14 cellular contexts compared by ENCODE assay signal in genomic region chr22:42286205-42286604, GRCh38. TPM values are rescaled to one million over a fixed set of nuclear protein-coding genes. Genes with fewer than 3 reads are reported as not detected.
DNase-seq lines count a peak whose midpoint lies in the region; ATAC-seq and TF ChIP-seq lines count a peak whose summit lies in the region.
"Had no signal": no experiment of that assay in that cellular context is flagged by ENCODE, and none has a peak within 500 bp of the region (broad histone marks: within the 10 kb centered on the region; RNA-seq: fewer than 3 reads in every experiment).

No MANE protein-coding gene starts in this region.

- no peaks in the 10 kb centered on the region for H3K9me2 ChIP-seq in SU-DHL-6 (replicated peaks; ENCODE audit: insufficient read depth, low read length)

- no peaks in the 10 kb centered on the region for H3F3A ChIP-seq in SU-DHL-6 (ENCODE audit: insufficient read depth)

- TF ChIP-seq CTCF in GM12864 (IDR thresholded peaks at IDR 0.05; ENCODE audit: low read depth, low read length, missing control alignments) (no peak), SU-DHL-6 (IDR thresholded peaks at IDR 0.05; ENCODE audit: insufficient read depth, low read length, poor library complexity, severe bottlenecking) (no peak), A673 (conservative IDR thresholded peaks at IDR 0.05; ENCODE audit: low read depth, low read length) (no peak), omental fat pad (IDR thresholded peaks at IDR 0.05) (no peak)

- intact Hi-C loops in CD4-positive, alpha-beta memory T cell (cut with micrococcal nuclease): no loop called here
- intact Hi-C loops in A673 (cut with micrococcal nuclease; ENCODE audit: unreplicated experiment): no loop called here

- H3K36me3 Mint-ChIP-seq in CD4-positive, alpha-beta memory T cell: no peaks in the 10 kb centered on the region
- peaks cover 7% of the 10 kb centered on the region for H3K36me3 Mint-ChIP-seq in central memory CD8-positive, alpha-beta T cell (ENCODE audit: insufficient read depth)

- BruUV-seq in A673 (replicated peaks; lab: Mats Ljungman, UMichigan): no TSS peak

- H3K4me3 ChIP-seq in CD4-positive, alpha-beta memory T cell (ENCODE audit: low read length in 2 of 2): peak overlapping the region in 1 of 2 donors; percentile 18
- H3K4me3 ChIP-seq in GM12864 (ENCODE audit: low read depth, low read length) (no peak overlapping the region), SU-DHL-6 (ENCODE audit: insufficient read depth, low read length, poor library complexity, severe bottlenecking) (no peak overlapping the region), A673 (ENCODE audit: low read depth, low read length, poor library complexity, severe bottlenecking) (no peak overlapping the region)
- H3K4me3 ChIP-seq: gastroesophageal sphincter, SK-N-MC had no signal

- H4K20me1 ChIP-seq in SU-DHL-6 (ENCODE audit: low read depth, low read length): no peaks in the 10 kb centered on the region

- CTCF ChIA-PET in CD4-positive, alpha-beta memory T cell (lab: Charles Lee; ENCODE audit: partially characterized antibody): interaction anchor here (1.3 kb wide), 1 partner anchor 10 kb away, joined by 3 read pairs; no protein-coding TSS in a partner anchor
- CTCF ChIA-PET in A673 (lab: Charles Lee): no interaction called here

- H3K4me3 Mint-ChIP-seq in CD4-positive, alpha-beta memory T cell: peak overlapping the region; percentile 2 to 74 (median 48)
- peak overlapping the region; percentile 60 for H3K4me3 Mint-ChIP-seq in central memory CD8-positive, alpha-beta T cell

- H3K9ac ChIP-seq in SU-DHL-6 (ENCODE audit: low read length): peak overlapping the region; percentile 33; the same call in 1 of the 2 replicates

- ATAC-seq in central memory CD8-positive, alpha-beta T cell (replicated peaks; ENCODE audit: extremely low read depth, poor library complexity, severe bottlenecking): peak; percentile 92
- ATAC-seq in omental fat pad (ENCODE audit: low FRiP score): no peak
- ATAC-seq: gastroesophageal sphincter had no signal

- DNase-seq in CD4-positive, alpha-beta memory T cell: peak; percentile 49 to 78 (median 54)
- DNase-seq in GM12864 (ENCODE audit: low read depth) (peak; percentile 21), A673 (ENCODE audit: low spot score) (no peak), amygdala (lab: John Stamatoyannopoulos, UW) (no peak), omental fat pad (ENCODE audit: low spot score) (no peak)
- DNase-seq in central memory CD8-positive, alpha-beta T cell (ENCODE audit: low spot score in 2 of 2): peak in 1 of 2 donors; percentile 35
- DNase-seq: cerebellar nuclear complex; HCEC 1CT; mesendoderm; NCI-H2171; stimulated activated naive CD4-positive, alpha-beta T cell treated with Interleukin-2 at 50 U/mL for 16 hours had no signal

- no peak overlapping the region for H2AFZ ChIP-seq in SU-DHL-6 (ENCODE audit: low read depth, low read length, severe bottlenecking)

- peak overlapping the region; percentile 38 to 92 (median 79) for H3K27ac Mint-ChIP-seq in CD4-positive, alpha-beta memory T cell
- H3K27ac Mint-ChIP-seq in central memory CD8-positive, alpha-beta T cell (ENCODE audit: low read depth): peak overlapping the region; percentile 88

- peak overlapping the region; percentile 3 for H3K27ac ChIP-seq in CD4-positive, alpha-beta memory T cell (ENCODE audit: low read depth, low read length)
- no peak overlapping the region for H3K27ac ChIP-seq in SU-DHL-6 (ENCODE audit: low read depth, low read length)
- H3K27ac ChIP-seq in A673 (ENCODE audit: low read depth, low read length, poor library complexity, severe bottlenecking): no peak overlapping the region
- H3K27ac ChIP-seq: gastroesophageal sphincter, SK-N-MC had no signal

- H3K9me3 ChIP-seq in CD4-positive, alpha-beta memory T cell (ENCODE audit: control insufficient read depth in 1 of 2, low read length in 2 of 2): no peaks in the 10 kb centered on the region
- H3K9me3 ChIP-seq in SU-DHL-6 (ENCODE audit: insufficient read depth, low read length) (no peaks in the 10 kb centered on the region), A673 (ENCODE audit: low read depth, low read length, poor library complexity, severe bottlenecking) (no peaks in the 10 kb centered on the region)
- H3K9me3 ChIP-seq: gastroesophageal sphincter had no signal

- H3K9me3 Mint-ChIP-seq in CD4-positive, alpha-beta memory T cell: no peaks in the 10 kb centered on the region
- no peaks in the 10 kb centered on the region for H3K9me3 Mint-ChIP-seq in central memory CD8-positive, alpha-beta T cell

- H3K4me1 ChIP-seq in CD4-positive, alpha-beta memory T cell (ENCODE audit: insufficient read depth, low read length): peaks cover 48% of the 10 kb centered on the region
- peaks cover 14% of the 10 kb centered on the region for H3K4me1 ChIP-seq in A673 (ENCODE audit: insufficient read depth, low read length, poor library complexity, severe bottlenecking)

- no peaks in the 10 kb centered on the region for H3K79me2 ChIP-seq in SU-DHL-6 (ENCODE audit: insufficient read depth, low read length)

- H3K4me1 Mint-ChIP-seq in CD4-positive, alpha-beta memory T cell: peaks cover 26 to 59% (median 39%) of the 10 kb centered on the region in 4 donors
- H3K4me1 Mint-ChIP-seq in central memory CD8-positive, alpha-beta T cell: peaks cover 42% of the 10 kb centered on the region

- no peaks in the 10 kb centered on the region for H3K36me3 ChIP-seq in CD4-positive, alpha-beta memory T cell (ENCODE audit: insufficient read depth, low read length)
- H3K36me3 ChIP-seq in SU-DHL-6 (ENCODE audit: low read length): no peaks in the 10 kb centered on the region
- H3K36me3 ChIP-seq in A673 (ENCODE audit: insufficient read depth, low read length, poor library complexity, severe bottlenecking): no peaks in the 10 kb centered on the region
- H3K36me3 ChIP-seq: gastroesophageal sphincter had no signal

- H3K27me3 ChIP-seq in CD4-positive, alpha-beta memory T cell (ENCODE audit: insufficient read depth, low read length): no peaks in the 10 kb centered on the region
- H3K27me3 ChIP-seq in SU-DHL-6 (ENCODE audit: low read length) (no peaks in the 10 kb centered on the region), A673 (replicated peaks; ENCODE audit: insufficient read depth, low read depth, low read length, poor library complexity) (no peaks in the 10 kb centered on the region)

- no peaks in the 10 kb centered on the region for H3K27me3 Mint-ChIP-seq in CD4-positive, alpha-beta memory T cell
- H3K27me3 Mint-ChIP-seq in central memory CD8-positive, alpha-beta T cell: peaks cover 21% of the 10 kb centered on the region

- peak overlapping the region; percentile 26 for H3K4me2 ChIP-seq in SU-DHL-6 (ENCODE audit: low read depth, low read length, poor library complexity, severe bottlenecking)

- POLR2A ChIA-PET in CD4-positive, alpha-beta memory T cell (lab: Charles Lee; ENCODE audit: partially characterized antibody): interaction anchor here (1.3 kb wide), 1 partner anchor 16 kb away, joined by 6 read pairs; no protein-coding TSS in a partner anchor
- POLR2A ChIA-PET in A673 (lab: Charles Lee; ENCODE audit: low non-redundant PET): no interaction called here

RNA-seq across cellular contexts. Expression of gene TCF20, which starts 15.8 kb away (rescaled TPM):
- total RNA-seq in CD4-positive, alpha-beta memory T cell: 10 to 100 TPM; 88.7 to 93.4 TPM
- polyA plus RNA-seq in CD4-positive, alpha-beta memory T cell: 1 to 10 TPM in 1 of 2 donors, under 1 TPM in 1; 0.72 to 4.8 TPM
- total RNA-seq in A673 (2021) (69.3 and 77.8 TPM in 2 replicates), omental fat pad (10 to 100 TPM; 20.8 to 34.8 (median 23.3) TPM)

Comparison
In these comparisons a context has a peak if more than half of its experiments do, and no peak if none do; other contexts are left out.
1. DNase-seq: peak in CD4-positive, alpha-beta memory T cell (5 of 5) and GM12864 (single experiment); none in A673 (single experiment), amygdala (0 of 56) and omental fat pad (single experiment).